In the genomic region with DNA sequence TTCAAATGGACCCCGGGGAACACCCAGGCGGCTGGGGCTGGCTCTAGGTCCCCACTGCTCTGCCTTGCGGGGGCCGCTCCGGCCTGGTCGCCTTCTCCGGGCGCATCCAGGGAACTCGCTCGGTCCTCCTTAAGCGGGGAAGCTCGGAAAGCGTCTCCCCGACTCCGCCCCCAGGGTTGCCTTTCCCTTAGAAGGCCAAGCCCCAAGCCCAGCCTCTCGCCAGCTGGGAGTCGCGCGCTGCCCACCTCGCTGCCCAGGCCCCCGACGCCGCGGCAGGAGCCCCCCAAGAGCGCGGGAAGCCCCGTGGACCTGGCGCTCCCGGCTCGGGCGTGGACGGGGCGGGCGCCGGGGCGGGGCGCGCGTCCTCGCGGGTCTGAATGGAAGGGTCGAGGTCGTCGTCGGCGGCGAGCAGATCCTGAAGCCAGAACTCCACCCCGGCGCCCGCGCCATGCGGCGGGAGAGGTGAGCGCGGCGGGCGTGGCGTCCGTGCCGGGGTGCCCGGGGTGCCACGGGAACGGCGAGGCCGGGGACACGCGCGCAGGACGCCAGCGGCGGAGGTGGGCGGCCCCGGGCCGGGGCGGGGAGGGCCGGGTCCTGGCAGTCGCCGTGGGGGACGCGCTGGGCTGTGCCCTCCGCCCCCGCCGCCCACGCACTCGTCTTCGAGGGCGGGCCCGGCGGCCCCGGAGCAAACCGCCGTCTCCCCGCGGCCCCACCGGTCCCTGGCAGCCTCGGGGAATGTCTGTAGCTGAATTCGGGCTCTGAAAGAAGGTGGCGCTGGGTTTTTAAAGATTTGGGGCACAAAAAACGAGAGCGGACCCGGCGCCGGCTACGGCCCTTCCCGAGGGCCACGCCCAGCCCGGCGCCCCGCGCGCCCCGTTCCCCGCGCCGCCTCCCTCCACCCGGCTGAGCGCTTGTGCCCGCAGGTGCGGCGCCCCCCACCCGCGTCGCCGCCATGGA, we compare ENCODE assay signal across 8 cellular contexts. TPM values are rescaled to one million over a fixed set of nuclear protein-coding genes. Genes with fewer than 3 reads are reported as not detected.
DNase-seq lines count a peak whose midpoint lies in the region; ATAC-seq and TF ChIP-seq lines count a peak whose summit lies in the region.

BOK (plus strand) TSS at position 214 of the 957 bp plus-strand sequence; CDS start at position 953, 739 bp downstream.

- H3K36me3 ChIP-seq in HUES48 (ENCODE audit: control insufficient read depth, insufficient read depth, low read length) = peaks cover 5% of the 10 kb centered on the region
- H3K36me3 ChIP-seq in vagina = no peaks in the 10 kb centered on the region

- DNase-seq in CD1c-positive myeloid dendritic cell (ENCODE audit: extremely low spot score) (peak; percentile 10), fibroblast of the conjunctiva (ENCODE audit: low read depth) (peak; percentile 40), natural killer cell (no peak), vagina (ENCODE audit: extremely low spot score in 2 of 2) (no peak)
- DNase-seq in activated T-cell treated with anti-CD3 and anti-CD28 coated beads, Interleukin-2, amount 50 U/mL, for 24 hours = no peak

- H3K27me3 Mint-ChIP-seq in activated T-cell treated with anti-CD3 and anti-CD28 coated beads, Interleukin-2, amount 50 U/mL, for 24 hours = peaks cover 48% of the 10 kb centered on the region
- peaks cover 12 to 16% of the 10 kb centered on the region in 2 donors for H3K27me3 Mint-ChIP-seq in natural killer cell (ENCODE audit: low read depth in 2 of 2)

- TF ChIP-seq POLR2A in vagina (IDR thresholded peaks at IDR 0.05) = no peak

- peak within 1 kb of the TSS; percentile 61 for H3K9ac ChIP-seq in HUES48 (ENCODE audit: low read depth, low read length)

- H3K4me3 Mint-ChIP-seq in activated T-cell treated with anti-CD3 and anti-CD28 coated beads, Interleukin-2, amount 50 U/mL, for 24 hours = peak within 1 kb of the TSS; percentile 56
- H3K4me3 Mint-ChIP-seq in natural killer cell = peak within 1 kb of the TSS; percentile 86

- no peak for TF ChIP-seq CTCF in natural killer cell (IDR thresholded peaks at IDR 0.05)
- no peak for TF ChIP-seq CTCF in vagina (IDR thresholded peaks at IDR 0.05)

- ATAC-seq in natural killer cell (peak; percentile 52 to 72 (median 62)), HG02759 (IDR thresholded peaks at IDR 0.05; ENCODE audit: unreplicated experiment) (no peak), HG03439 (IDR thresholded peaks at IDR 0.05; ENCODE audit: unreplicated experiment) (no peak)

- no peaks in the 10 kb centered on the region for H3K36me3 Mint-ChIP-seq in activated T-cell treated with anti-CD3 and anti-CD28 coated beads, Interleukin-2, amount 50 U/mL, for 24 hours (ENCODE audit: low read depth)
- peaks cover 9% of the 10 kb centered on the region for H3K36me3 Mint-ChIP-seq in natural killer cell

- H3K9me3 ChIP-seq in HUES48 (ENCODE audit: control insufficient read depth, insufficient read depth, low read length) (no peaks in the 10 kb centered on the region), vagina (no peaks in the 10 kb centered on the region)

- peaks cover 9% of the 10 kb centered on the region; the same call in 1 of the 2 replicates for H3K4me1 ChIP-seq in HUES48 (ENCODE audit: control insufficient read depth, insufficient read depth, low read length)
- peaks cover 44% of the 10 kb centered on the region for H3K4me1 ChIP-seq in vagina

- peak within 1 kb of the TSS; percentile 74 for H3K4me3 ChIP-seq in HUES48 (ENCODE audit: low read depth, low read length)
- peak within 1 kb of the TSS; percentile 56 to 58 for H3K4me3 ChIP-seq in vagina

- H3K9me3 Mint-ChIP-seq in activated T-cell treated with anti-CD3 and anti-CD28 coated beads, Interleukin-2, amount 50 U/mL, for 24 hours = peaks cover 15% of the 10 kb centered on the region
- peaks cover 0 to 4% of the 10 kb centered on the region in 2 donors for H3K9me3 Mint-ChIP-seq in natural killer cell

- intact Hi-C loops in natural killer cell (cut with micrococcal nuclease) = no loop called here
- intact Hi-C loops in vagina (cut with DNase I) = no loop called here

- H3K27ac ChIP-seq in HUES48 (ENCODE audit: low read depth, low read length) (peak within 1 kb of the TSS; percentile 42), vagina (peak within 1 kb of the TSS; percentile 81)

- H3K27me3 ChIP-seq in HUES48 (ENCODE audit: control insufficient read depth, insufficient read depth, low read length) = peaks cover 6% of the 10 kb centered on the region
- no peaks in the 10 kb centered on the region for H3K27me3 ChIP-seq in vagina

- H3K27ac Mint-ChIP-seq in activated T-cell treated with anti-CD3 and anti-CD28 coated beads, Interleukin-2, amount 50 U/mL, for 24 hours = no peak within 1 kb of the TSS
- no peak within 1 kb of the TSS for H3K27ac Mint-ChIP-seq in natural killer cell

- H3K4me1 Mint-ChIP-seq in activated T-cell treated with anti-CD3 and anti-CD28 coated beads, Interleukin-2, amount 50 U/mL, for 24 hours (ENCODE audit: low read depth) = peaks cover 10% of the 10 kb centered on the region
- peaks cover 5 to 14% of the 10 kb centered on the region in 2 donors for H3K4me1 Mint-ChIP-seq in natural killer cell

RNA-seq across cellular contexts. Expression of gene BOK, which starts in this region (rescaled TPM):
- total RNA-seq in natural killer cell = 10 to 100 TPM; 11.0 to 23.7 (median 19.6) TPM
- total RNA-seq in vagina = 35.1 TPM

Comparison
In these comparisons a context has a peak if more than half of its experiments do, and no peak if none do; other contexts are left out.
1. DNase-seq: peak in CD1c-positive myeloid dendritic cell (single experiment) and fibroblast of the conjunctiva (single experiment); none in activated T-cell treated with anti-CD3 and anti-CD28 coated beads, Interleukin-2, amount 50 U/mL, for 24 hours (single experiment), natural killer cell (single experiment) and vagina (0 of 2).
2. ATAC-seq: peak in natural killer cell (3 of 3); none in HG02759 (single experiment) and HG03439 (single experiment).